14 cellular contexts compared by ENCODE assay signal in genomic region chr15:63362873-63363272, GRCh38.
"Had no signal": no experiment of that assay in that cellular context is flagged by ENCODE, and none has a peak within 500 bp of the region (broad histone marks: within the 10 kb centered on the region; RNA-seq: fewer than 3 reads in every experiment).

No MANE protein-coding gene starts in this region.

- H3K9me3 Mint-ChIP-seq: activated naive CD4-positive, alpha-beta T cell treated with anti-CD3 and anti-CD28 coated beads, Interleukin-2, amount 10 ng/mL, durations not matched to agents 7 days and 5 days; neural crest cell; stimulated activated naive CD8-positive, alpha-beta T cell treated with anti-CD3 and anti-CD28 coated beads, Interleukin-15, Interleukin-2, amounts not matched to agents 100 ng/mL and 50 ng/mL, for 24 hours had no signal

- H3K27ac ChIP-seq: ascending aorta, epithelial cell of prostate, right lobe of liver, suprapubic skin had no signal

- H3K36me3 Mint-ChIP-seq: activated naive CD4-positive, alpha-beta T cell treated with anti-CD3 and anti-CD28 coated beads, Interleukin-2, amount 10 ng/mL, durations not matched to agents 7 days and 5 days had no signal

- H3K27me3 ChIP-seq: ascending aorta, right lobe of liver, suprapubic skin had no signal

- DNase-seq: activated CD4-positive, alpha-beta T cell treated with anti-CD3 and anti-CD28 coated beads for 1 hour; activated CD4-positive, alpha-beta T cell treated with anti-CD3 and anti-CD28 coated beads, Interleukin-2, amount 50 U/mL, for 4 hours; activated naive CD4-positive, alpha-beta T cell treated with anti-CD3 and anti-CD28 coated beads, Interleukin-2, amount 10 ng/mL, durations not matched to agents 7 days and 5 days; activated T-cell treated with anti-CD3 and anti-CD28 coated beads, Interleukin-2, amount 50 U/mL, for 1 hour; foreskin melanocyte; stimulated activated CD4-positive, alpha-beta T cell treated with anti-CD3 and anti-CD28 coated beads, Interleukin-4, amount 100 ng/mL, for 4 hours; stimulated activated CD8-positive, alpha-beta memory T cell treated with anti-CD3 and anti-CD28 coated beads, Interleukin-4, amount 100 ng/mL, for 48 hours had no signal

- H3K9me3 ChIP-seq: ascending aorta, right lobe of liver, suprapubic skin had no signal

- H3K4me2 ChIP-seq: smooth muscle cell had no signal

- H3K27ac Mint-ChIP-seq: activated naive CD4-positive, alpha-beta T cell treated with anti-CD3 and anti-CD28 coated beads, Interleukin-2, amount 10 ng/mL, durations not matched to agents 7 days and 5 days; stimulated activated naive CD8-positive, alpha-beta T cell treated with anti-CD3 and anti-CD28 coated beads, Interleukin-15, Interleukin-2, amounts not matched to agents 100 ng/mL and 50 ng/mL, for 24 hours had no signal

- H3K4me1 ChIP-seq: ascending aorta, right lobe of liver had no signal

- H3K4me3 ChIP-seq: ascending aorta, right lobe of liver, smooth muscle cell, suprapubic skin had no signal

- H3K4me3 Mint-ChIP-seq: activated naive CD4-positive, alpha-beta T cell treated with anti-CD3 and anti-CD28 coated beads, Interleukin-2, amount 10 ng/mL, durations not matched to agents 7 days and 5 days; neural crest cell; stimulated activated naive CD8-positive, alpha-beta T cell treated with anti-CD3 and anti-CD28 coated beads, Interleukin-15, Interleukin-2, amounts not matched to agents 100 ng/mL and 50 ng/mL, for 24 hours had no signal

- H3K4me1 Mint-ChIP-seq: activated naive CD4-positive, alpha-beta T cell treated with anti-CD3 and anti-CD28 coated beads, Interleukin-2, amount 10 ng/mL, durations not matched to agents 7 days and 5 days had no signal

- H3K36me3 ChIP-seq: ascending aorta, right lobe of liver, suprapubic skin had no signal
